ENCODE assay signal across 8 cellular contexts in genomic region chr4:130336585-130337217, GRCh38.
DNase-seq lines count a peak whose midpoint lies in the region; ATAC-seq, FAIRE-seq and TF ChIP-seq lines count a peak whose summit lies in the region.
"Had no signal": no experiment of that assay in that cellular context is flagged by ENCODE, and none has a peak within 500 bp of the region (broad histone marks: within the 10 kb centered on the region; RNA-seq: fewer than 3 reads in every experiment).

No MANE protein-coding gene starts in this region.

- FAIRE-seq in H54 (lab: Jason Lieb, UNC), result no peak

- peak; percentile 72 for TF ChIP-seq CTCF in epithelial cell of esophagus (IDR thresholded peaks at IDR 0.05; ENCODE audit: insufficient read depth, low read depth, low read length, missing control alignments)
- TF ChIP-seq CTCF in upper lobe of right lung (IDR thresholded peaks at IDR 0.05), result peak; percentile 54
- no peak for TF ChIP-seq CTCF in colonic mucosa (IDR thresholded peaks at IDR 0.05)

- H2AK5ac ChIP-seq in neuronal stem cell (ENCODE audit: low read depth, low read length), result no peak overlapping the region

- H3K4me1 ChIP-seq in upper lobe of right lung (no peaks in the 10 kb centered on the region), colonic mucosa (no peaks in the 10 kb centered on the region), neuronal stem cell (ENCODE audit: control insufficient read depth in 2 of 2, insufficient read depth in 1 of 2, low read depth in 1 of 2, low read length in 2 of 2) (no peaks in the 10 kb centered on the region)

- no peak overlapping the region for H3K23ac ChIP-seq in neuronal stem cell (ENCODE audit: low read depth, low read length, poor library complexity)

- H2BK12ac ChIP-seq in neuronal stem cell (ENCODE audit: low read length), result no peak overlapping the region

- peak; percentile 2 for DNase-seq in H54 (ENCODE audit: insufficient read length, low spot score)
- DNase-seq in LoVo (ENCODE audit: low spot score), result peak; percentile 15
- DNase-seq in epithelial cell of esophagus (ENCODE audit: low read depth), result peak; percentile 68
- DNase-seq in upper lobe of right lung, result no peak
- no peak for DNase-seq in colonic mucosa
- DNase-seq in neuronal stem cell (ENCODE audit: low spot score), result no peak

- H3K9ac ChIP-seq in colonic mucosa (ENCODE audit: low read depth in 2 of 2, low read length in 2 of 2) (no peak overlapping the region), neuronal stem cell (ENCODE audit: low read depth, low read length, poor library complexity) (no peak overlapping the region)

- H3K9me3 ChIP-seq in upper lobe of right lung (no peaks in the 10 kb centered on the region), colonic mucosa (no peaks in the 10 kb centered on the region), neuronal stem cell (replicated peaks in 1 of 2; ENCODE audit: control insufficient read depth in 2 of 2, insufficient read depth in 1 of 2, low read depth in 1 of 2, low read length in 2 of 2) (peaks cover 0 to 2% of the 10 kb centered on the region in 2 donors)

- H3K27me3 ChIP-seq in upper lobe of right lung (no peaks in the 10 kb centered on the region), colonic mucosa (no peaks in the 10 kb centered on the region), neuronal stem cell (ENCODE audit: control insufficient read depth in 3 of 3, insufficient read depth in 3 of 3, low read depth in 1 of 3, low read length in 3 of 3) (no peaks in the 10 kb centered on the region)

- H3K27ac ChIP-seq in upper lobe of right lung (no peak overlapping the region), colonic mucosa (no peak overlapping the region), neuronal stem cell (replicated peaks; ENCODE audit: low read length) (no peak overlapping the region)
- H3K27ac ChIP-seq: skin epidermis had no signal

- no peak overlapping the region for H2BK15ac ChIP-seq in neuronal stem cell (ENCODE audit: low read length)

- TF ChIP-seq POLR2A in H54 (IDR thresholded peaks at IDR 0.05; ENCODE audit: low read depth, low read length), result no peak

- intact Hi-C loops in upper lobe of right lung (cut with DNase I), result no loop called here
- intact Hi-C loops in colonic mucosa (cut with DNase I), result no loop called here

- H2AFZ ChIP-seq in neuronal stem cell (ENCODE audit: low read length), result no peak overlapping the region

- H3K36me3 ChIP-seq in upper lobe of right lung, result no peaks in the 10 kb centered on the region
- H3K36me3 ChIP-seq in colonic mucosa, result no peaks in the 10 kb centered on the region
- no peaks in the 10 kb centered on the region for H3K36me3 ChIP-seq in neuronal stem cell (replicated peaks in 1 of 2; ENCODE audit: control insufficient read depth in 2 of 2, insufficient read depth in 2 of 2, low read length in 2 of 2)

- H2BK120ac ChIP-seq in neuronal stem cell (ENCODE audit: low read depth, low read length), result no peak overlapping the region

- H3K4me3 ChIP-seq in epithelial cell of esophagus (ENCODE audit: low read length) (no peak overlapping the region), upper lobe of right lung (no peak overlapping the region), colonic mucosa (no peak overlapping the region), neuronal stem cell (ENCODE audit: low read length in 2 of 2) (no peak overlapping the region)
- H3K4me3 ChIP-seq: skin epidermis had no signal

- no peak overlapping the region for H4K91ac ChIP-seq in neuronal stem cell (ENCODE audit: low read depth, low read length, poor library complexity)

- no peak overlapping the region for H2BK5ac ChIP-seq in neuronal stem cell (ENCODE audit: low read length)

- no peak overlapping the region for H3K18ac ChIP-seq in neuronal stem cell (ENCODE audit: low read length)

- H3K4ac ChIP-seq in neuronal stem cell (ENCODE audit: low read length), result no peak overlapping the region

- no peak overlapping the region for H3K4me2 ChIP-seq in neuronal stem cell (ENCODE audit: insufficient read depth, low read length, poor library complexity, severe bottlenecking)

- no CpG with 5 or more reads among the region's 5 CpGs for WGBS in neuronal stem cell (ENCODE audit: extremely low coverage in 2 of 2, insufficient read length in 2 of 2, insufficient replicate concordance in 1 of 2), 2 donors

- ATAC-seq in GM18508 (IDR thresholded peaks at IDR 0.05; ENCODE audit: insufficient read depth, unreplicated experiment), result peak; percentile 95
- peak; percentile 85 for ATAC-seq in upper lobe of right lung

- no peak overlapping the region for H3K14ac ChIP-seq in neuronal stem cell (ENCODE audit: low read length)

- no peaks in the 10 kb centered on the region for H3K79me1 ChIP-seq in neuronal stem cell (ENCODE audit: low read depth, low read length)

- no peak overlapping the region for H4K8ac ChIP-seq in neuronal stem cell (ENCODE audit: low read depth, low read length)

Comparison
In these comparisons a context has a peak if more than half of its experiments do, and no peak if none do; other contexts are left out.
1. DNase-seq: peak in H54 (single experiment), LoVo (single experiment) and epithelial cell of esophagus (single experiment); none in upper lobe of right lung (single experiment), colonic mucosa (single experiment) and neuronal stem cell (single experiment).